ENCODE assay signal across 8 cellular contexts in genomic region chr2:114550895-114551793, GRCh38.
DNase-seq lines count a peak whose midpoint lies in the region; ATAC-seq, FAIRE-seq and TF ChIP-seq lines count a peak whose summit lies in the region.

No MANE protein-coding gene starts in this region.

- FAIRE-seq in GM12878 (lab: Jason Lieb, UNC), result no peak

- intact Hi-C loops in GM12878 (cut with micrococcal nuclease; ENCODE audit: unreplicated experiment), result loop anchor here (10.0 kb wide), 1 partner anchor 556 kb away; no protein-coding TSS in a partner anchor

- TF ChIP-seq CTCF in GM12878 (IDR thresholded peaks at IDR 0.05 in 2 of 3, conservative IDR thresholded peaks at IDR 0.05 in 1 of 3; ENCODE audit: control insufficient read depth in 2 of 3, extremely low read depth in 1 of 3, insufficient read depth in 1 of 3, low read depth in 3 of 3, low read length in 3 of 3), result peak; percentile 43 to 61 (median 46); a peak in 5 of 6 replicates

- in situ Hi-C loops in GM12878 (cut with MboI), result no loop called here

- ATAC-seq in HG02610 (IDR thresholded peaks at IDR 0.05; ENCODE audit: unreplicated experiment), result peak; percentile 50
- peak; percentile 60; the same call in 2 of the 3 replicates for ATAC-seq in GM12878
- no peak for ATAC-seq in HG03095 (IDR thresholded peaks at IDR 0.05; ENCODE audit: unreplicated experiment)
- no peak for ATAC-seq in GM19328 (IDR thresholded peaks at IDR 0.05; ENCODE audit: unreplicated experiment)

- no peaks in the 10 kb centered on the region for H3K27me3 ChIP-seq in GM12878 (replicated peaks in 1 of 2; ENCODE audit: control insufficient read depth in 2 of 2, insufficient read depth in 2 of 2, low read length in 1 of 2)

- WGBS in GM12878 (ENCODE audit: insufficient coverage, insufficient replicate concordance, low lambda C conversion rate, missing lambda C conversion rate), result 0% methylated on average over 5 of the region's 5 CpGs

- H3K36me3 ChIP-seq in GM12878 (ENCODE audit: control insufficient read depth in 2 of 2, insufficient read depth in 2 of 2, low read length in 1 of 2), result no peaks in the 10 kb centered on the region

- no peaks in the 10 kb centered on the region for H4K20me1 ChIP-seq in GM12878 (ENCODE audit: control insufficient read depth, insufficient read depth)

- no peak overlapping the region for H3K4me2 ChIP-seq in GM12878 (ENCODE audit: control insufficient read depth, insufficient read depth)

- DNase-seq in EL, result peak; percentile 2
- peak; percentile 26 to 70 for DNase-seq in NCI-H526 (lab: John Stamatoyannopoulos, UW)
- DNase-seq in GM12878 (ENCODE audit: low read depth, low spot score), result no peak
- peak; percentile 83 for DNase-seq in islet precursor cell
- peak; percentile 27 for DNase-seq in stromal cell of bone marrow (ENCODE audit: low read depth)

- no peak overlapping the region for H3K4me3 ChIP-seq in GM12878

- SMC1A ChIA-PET in GM12878 (lab: Charles Lee; ENCODE audit: uncharacterized antibody, unreplicated experiment), result interaction anchor here (0.7 to 0.9 kb wide), 2 partner anchors 462 to 582 kb away, joined by 3 to 4 read pairs; no protein-coding TSS in a partner anchor

- H3K9ac ChIP-seq in GM12878 (ENCODE audit: control insufficient read depth, insufficient read depth, low read length), result no peak overlapping the region

- POLR2A ChIA-PET in GM12878 (lab: Charles Lee), result no interaction called here

- peak; percentile 65 for TF ChIP-seq RAD21 in GM12878 (IDR thresholded peaks at IDR 0.05; ENCODE audit: insufficient read depth, low read depth, low read length)

- TF ChIP-seq EP300 in GM12878 (IDR thresholded peaks at IDR 0.05; ENCODE audit: borderline replicate concordance in 1 of 2, control insufficient read depth in 1 of 2, low read depth in 2 of 2, low read length in 2 of 2), result no peak

- H3K27ac ChIP-seq in GM12878 (ENCODE audit: control insufficient read depth, insufficient read depth), result no peak overlapping the region

- RAD21 ChIA-PET in GM12878 (lab: Charles Lee; ENCODE audit: unreplicated experiment), result no interaction called here

- no peaks in the 10 kb centered on the region for H3K79me2 ChIP-seq in GM12878 (ENCODE audit: control insufficient read depth, insufficient read depth, low read length)

- no peak for TF ChIP-seq POLR2A in GM12878 (IDR thresholded peaks at IDR 0.05; ENCODE audit: low read depth, low read length)

- no peaks in the 10 kb centered on the region for H3K4me1 ChIP-seq in GM12878 (ENCODE audit: control insufficient read depth, insufficient read depth, low read length)

- CTCF ChIA-PET in GM12878 (lab: Yijun Ruan, JAX), result interaction anchor here (0.9 to 1.3 kb wide), 3 partner anchors 64 to 585 kb away, joined by 3 to 5 read pairs (median 3); no protein-coding TSS in a partner anchor

- H3K9me3 ChIP-seq in GM12878 (replicated peaks; ENCODE audit: control insufficient read depth, insufficient read depth, low read length), result no peaks in the 10 kb centered on the region

- no peak overlapping the region for H2AFZ ChIP-seq in GM12878 (ENCODE audit: control insufficient read depth, low read depth, low read length)

- no TSS peak for BruUV-seq in GM12878 (replicated peaks; lab: Mats Ljungman, UMichigan)

TF ChIP-seq in GM12878, 131 proteins besides CTCF, POLR2A, EP300 and RAD21:
- peak; percentile 29; the same call in 1 of the 2 replicates for TF ChIP-seq RUNX3 (IDR thresholded peaks at IDR 0.05; ENCODE audit: low read length)
- peak; percentile 29; the same call in 1 of the 2 replicates for TF ChIP-seq SMC3 (IDR thresholded peaks at IDR 0.05; ENCODE audit: borderline replicate concordance, low read length)
- TF ChIP-seq NR2C1 (IDR thresholded peaks at IDR 0.05), result no peak
- no peak for TF ChIP-seq EED (IDR thresholded peaks at IDR 0.05; ENCODE audit: low read depth)

Comparison
In these comparisons a context has a peak if more than half of its experiments do, and no peak if none do; other contexts are left out.
1. ATAC-seq: peak in HG02610 (single experiment) and GM12878 (single experiment); none in HG03095 (single experiment) and GM19328 (single experiment).